In genomic region chr7:151411551-151411950, GRCh38 we compare ENCODE assay signal across 16 cellular contexts. TPM values are rescaled to one million over a fixed set of nuclear protein-coding genes. Genes with fewer than 3 reads are reported as not detected.
DNase-seq lines count a peak whose midpoint lies in the region; ATAC-seq and TF ChIP-seq lines count a peak whose summit lies in the region.
"Had no signal": no experiment of that assay in that cellular context is flagged by ENCODE, and none has a peak within 500 bp of the region (broad histone marks: within the 10 kb centered on the region; RNA-seq: fewer than 3 reads in every experiment).

No MANE protein-coding gene starts in this region.

- intact Hi-C loops in CD14-positive monocyte (cut with micrococcal nuclease) (no loop called here), left cardiac atrium (cut with DNase I) (no loop called here)

- peaks cover 47% of the 10 kb centered on the region for H3K27me3 ChIP-seq in HUES6 (ENCODE audit: control insufficient read depth, insufficient read depth, low read length)

- H3K27me3 Mint-ChIP-seq in CD14-positive monocyte (ENCODE audit: low read depth in 3 of 3) (peaks cover 48 to 61% (median 56%) of the 10 kb centered on the region in 3 donors), T-cell (peaks cover 8 to 30% of the 10 kb centered on the region in 2 donors)

- peak overlapping the region; percentile 70; the same call in 1 of the 2 replicates for H3K4me3 ChIP-seq in HUES6 (ENCODE audit: low read depth, low read length)
- H3K4me3 ChIP-seq: lower lobe of right lung had no signal

- CTCF ChIA-PET in T-cell (lab: Charles Lee) = interaction anchor here in 1 of 2 donors (0.6 to 0.7 kb wide), 2 partner anchors 45 to 974 kb away, joined by 3 read pairs; no protein-coding TSS in a partner anchor

- POLR2A ChIA-PET in T-cell (lab: Charles Lee) = interaction anchor here (0.6 to 0.7 kb wide), 3 partner anchors 36 to 465 kb away, joined by 4 to 5 read pairs (median 5); no protein-coding TSS in a partner anchor

- peaks cover 3% of the 10 kb centered on the region; the same call in 1 of the 2 replicates for H3K36me3 ChIP-seq in HUES6 (ENCODE audit: control insufficient read depth, insufficient read depth, low read length)
- H3K36me3 ChIP-seq: lower lobe of right lung had no signal

- DNase-seq in CD14-positive monocyte (ENCODE audit: low spot score) (no peak), T-cell (no peak), left kidney (ENCODE audit: low read depth, low spot score) (peak; percentile 60), left cardiac atrium (no peak)
- no peak for DNase-seq in NK-92 treated with Interleukin-12 subunit alpha and Interleukin-12 subunit beta, amount 100 ng/mL, for 24 hours (lab: John Stamatoyannopoulos, UW)
- no peak for DNase-seq in activated effector memory CD4-positive, alpha-beta T cell treated with anti-CD3 and anti-CD28 coated beads, Interleukin-2, amount 50 U/mL, for 16 hours
- DNase-seq: activated CD4-positive, alpha-beta T cell treated with anti-CD3 and anti-CD28 coated beads for 1 hour; lower lobe of right lung; NCI-H2081 treated with DMSO at 0.1 percent for 48 hours; SHP77; stimulated activated CD4-positive, alpha-beta T cell treated with anti-CD3 and anti-CD28 coated beads, Interleukin-2, amount 100 ng/mL, for 24 hours; stimulated activated naive CD4-positive, alpha-beta T cell treated with Interleukin-2 at 50 U/mL for 16 hours had no signal

- peaks cover 46% of the 10 kb centered on the region for H3K4me1 Mint-ChIP-seq in CD14-positive monocyte
- peaks cover 30 to 42% (median 37%) of the 10 kb centered on the region in 3 donors for H3K4me1 Mint-ChIP-seq in T-cell

- no peak for ATAC-seq in T-cell (replicated peaks in 1 of 4)
- no peak for ATAC-seq in left cardiac atrium
- no peak for ATAC-seq in HG03108 (IDR thresholded peaks at IDR 0.05; ENCODE audit: unreplicated experiment)
- ATAC-seq: lower lobe of right lung had no signal

- H3K4me1 ChIP-seq in HUES6 (ENCODE audit: control insufficient read depth, insufficient read depth, low read length) = peaks cover 26% of the 10 kb centered on the region

- H3K4me3 Mint-ChIP-seq in CD14-positive monocyte (peak overlapping the region; percentile 47 to 88), T-cell (peak overlapping the region; percentile 25 to 69 (median 67))
- H3K4me3 Mint-ChIP-seq: activated T-helper 1 cell treated with anti-CD3 and anti-CD28 coated beads, Interleukin-12 subunit alpha, Interleukin-12 subunit beta, Interleukin-2, Interleukin-4 antibody, amounts not matched to agents 30 ng/mL and 10 ng/mL and 1 ng/mL, durations not matched to agents 14 hours and 24 hours and 36 hours had no signal

- H3K27ac ChIP-seq in HUES6 (ENCODE audit: low read depth, low read length) = no peak overlapping the region
- H3K27ac ChIP-seq: lower lobe of right lung had no signal

- peaks cover 14% of the 10 kb centered on the region in 2 donors for H3K36me3 Mint-ChIP-seq in CD14-positive monocyte
- H3K36me3 Mint-ChIP-seq in T-cell = peaks cover 4% of the 10 kb centered on the region

- H3K9ac ChIP-seq in HUES6 (ENCODE audit: low read length) = no peak overlapping the region

- no peak for TF ChIP-seq CTCF in CD14-positive monocyte (IDR thresholded peaks at IDR 0.05)

- no peaks in the 10 kb centered on the region for H3K9me3 ChIP-seq in HUES6 (ENCODE audit: control insufficient read depth, insufficient read depth, low read depth, low read length)
- H3K9me3 ChIP-seq: lower lobe of right lung had no signal

- H3K9me3 Mint-ChIP-seq in CD14-positive monocyte = peaks cover 3 to 22% (median 17%) of the 10 kb centered on the region in 7 donors
- H3K9me3 Mint-ChIP-seq in T-cell = no peaks in the 10 kb centered on the region
- H3K9me3 Mint-ChIP-seq: activated T-helper 1 cell treated with anti-CD3 and anti-CD28 coated beads, Interleukin-12 subunit alpha, Interleukin-12 subunit beta, Interleukin-2, Interleukin-4 antibody, amounts not matched to agents 30 ng/mL and 10 ng/mL and 1 ng/mL, durations not matched to agents 14 hours and 24 hours and 36 hours had no signal

- peak overlapping the region in 2 of 7 donors; percentile 42 to 54 for H3K27ac Mint-ChIP-seq in CD14-positive monocyte
- peak overlapping the region in 1 of 2 donors; percentile 11 for H3K27ac Mint-ChIP-seq in T-cell
- H3K27ac Mint-ChIP-seq: activated T-helper 1 cell treated with anti-CD3 and anti-CD28 coated beads, Interleukin-12 subunit alpha, Interleukin-12 subunit beta, Interleukin-2, Interleukin-4 antibody, amounts not matched to agents 30 ng/mL and 10 ng/mL and 1 ng/mL, durations not matched to agents 14 hours and 24 hours and 36 hours had no signal

RNA-seq across cellular contexts. Expression of gene WDR86, which starts 1.7 kb away (rescaled TPM):
- under 1 TPM; 0.11 to 0.30 TPM for polyA plus RNA-seq in CD14-positive monocyte
- 10 to 100 TPM in 3 of 5 donors, 1 to 10 TPM in 2; 3.1 to 26.0 (median 10.1) TPM for total RNA-seq in T-cell
- total RNA-seq in left cardiac atrium = under 1 TPM; 0.71 to 0.84 TPM
- total RNA-seq: activated T-helper 1 cell treated with anti-CD3 and anti-CD28 coated beads, Interleukin-12 subunit alpha, Interleukin-12 subunit beta, Interleukin-2, Interleukin-4 antibody, amounts not matched to agents 30 ng/mL and 10 ng/mL and 1 ng/mL, durations not matched to agents 14 hours and 24 hours and 36 hours; pulmonary artery endothelial cell had no signal

RNA-seq across cellular contexts. Expression of gene CRYGN, which starts 28.4 kb away (rescaled TPM):
- not detected for polyA plus RNA-seq in CD14-positive monocyte
- total RNA-seq in T-cell (1 to 10 TPM in 2 of 5 donors, under 1 TPM in 1, not detected in 2; 0.98 to 1.8 (median 1.0) TPM), left cardiac atrium (under 1 TPM; 0.24 to 0.53 TPM)
- total RNA-seq: activated T-helper 1 cell treated with anti-CD3 and anti-CD28 coated beads, Interleukin-12 subunit alpha, Interleukin-12 subunit beta, Interleukin-2, Interleukin-4 antibody, amounts not matched to agents 30 ng/mL and 10 ng/mL and 1 ng/mL, durations not matched to agents 14 hours and 24 hours and 36 hours; lower lobe of right lung; pulmonary artery endothelial cell had no signal
